13 cellular contexts compared by ENCODE assay signal in genomic region chr2:189298038-189298437, GRCh38.
DNase-seq lines count a peak whose midpoint lies in the region; ATAC-seq lines count a peak whose summit lies in the region.
"Had no signal": no experiment of that assay in that cellular context is flagged by ENCODE, and none has a peak within 500 bp of the region (broad histone marks: within the 10 kb centered on the region; RNA-seq: fewer than 3 reads in every experiment).

No MANE protein-coding gene starts in this region.

- intact Hi-C loops in activated naive CD4-positive, alpha-beta T cell treated with anti-CD3 and anti-CD28 coated beads for 36 hours (cut with micrococcal nuclease), result no loop called here

- H3K4me1 Mint-ChIP-seq in activated naive CD4-positive, alpha-beta T cell treated with anti-CD3 and anti-CD28 coated beads for 36 hours (ENCODE audit: low read depth), result peaks cover 76% of the 10 kb centered on the region
- H3K4me1 Mint-ChIP-seq in T-cell, result peaks cover 69 to 85% (median 71%) of the 10 kb centered on the region in 3 donors
- peaks cover 23% of the 10 kb centered on the region for H3K4me1 Mint-ChIP-seq in stimulated activated effector memory CD8-positive, alpha-beta T cell treated with anti-CD3 and anti-CD28 coated beads, Interleukin-12 subunit alpha, Interleukin-12 subunit beta, amount 100 ng/mL, for 72 hours
- H3K4me1 Mint-ChIP-seq: stimulated activated memory B cell treated with anti-CD40 and anti-IgM and Interleukin-4, amounts not matched to agents 10 μg/mL and 1 μg/mL and 100 μg/mL, for 72 hours had no signal

- in situ Hi-C loops in KBM-7 (cut with MboI; ENCODE audit: low pct_unique_long_range_greater_than_20kb, low sequenced_read_pairs), result no loop called here

- no peaks in the 10 kb centered on the region for H3K9me3 Mint-ChIP-seq in activated naive CD4-positive, alpha-beta T cell treated with anti-CD3 and anti-CD28 coated beads for 36 hours
- H3K9me3 Mint-ChIP-seq in activated naive CD4-positive, alpha-beta T cell treated with anti-CD3 and anti-CD28 coated beads, Interleukin-2, amount 50 U/mL, for 72 hours, result peaks cover 0 to 7% of the 10 kb centered on the region in 2 donors
- H3K9me3 Mint-ChIP-seq in T-cell, result peaks cover 0 to 4% (median 1%) of the 10 kb centered on the region in 3 donors
- H3K9me3 Mint-ChIP-seq in stimulated activated effector memory CD8-positive, alpha-beta T cell treated with anti-CD3 and anti-CD28 coated beads, Interleukin-12 subunit alpha, Interleukin-12 subunit beta, amount 100 ng/mL, for 72 hours, result no peaks in the 10 kb centered on the region
- H3K9me3 Mint-ChIP-seq: stimulated activated memory B cell treated with anti-CD40 and anti-IgM and Interleukin-4, amounts not matched to agents 10 μg/mL and 1 μg/mL and 100 μg/mL, for 72 hours had no signal

- no peak overlapping the region for H3K4me3 Mint-ChIP-seq in activated naive CD4-positive, alpha-beta T cell treated with anti-CD3 and anti-CD28 coated beads for 36 hours
- H3K4me3 Mint-ChIP-seq in T-cell, result peak overlapping the region in 1 of 3 donors; percentile 38
- H3K4me3 Mint-ChIP-seq in stimulated activated effector memory CD8-positive, alpha-beta T cell treated with anti-CD3 and anti-CD28 coated beads, Interleukin-12 subunit alpha, Interleukin-12 subunit beta, amount 100 ng/mL, for 72 hours, result no peak overlapping the region
- H3K4me3 Mint-ChIP-seq: immature natural killer cell; stimulated activated memory B cell treated with anti-CD40 and anti-IgM and Interleukin-4, amounts not matched to agents 10 μg/mL and 1 μg/mL and 100 μg/mL, for 72 hours had no signal

- CTCF ChIA-PET in activated naive CD4-positive, alpha-beta T cell treated with anti-CD3 and anti-CD28 coated beads for 36 hours (lab: Charles Lee), result interaction anchor here (1.2 kb wide), 1 partner anchor 11 kb away, joined by 3 read pairs; no protein-coding TSS in a partner anchor
- CTCF ChIA-PET in T-cell (lab: Charles Lee), result interaction anchor here in 1 of 2 donors (1.0 kb wide), 1 partner anchor 15 kb away, joined by 3 read pairs; no protein-coding TSS in a partner anchor

- POLR2A ChIA-PET in T-cell (lab: Charles Lee), result interaction anchor here in 1 of 2 donors (0.9 kb wide), 1 partner anchor 145 kb away, joined by 3 read pairs; no protein-coding TSS in a partner anchor

- H3K27me3 Mint-ChIP-seq in activated naive CD4-positive, alpha-beta T cell treated with anti-CD3 and anti-CD28 coated beads for 36 hours (ENCODE audit: low read depth), result no peaks in the 10 kb centered on the region
- no peaks in the 10 kb centered on the region for H3K27me3 Mint-ChIP-seq in T-cell
- H3K27me3 Mint-ChIP-seq: stimulated activated memory B cell treated with anti-CD40 and anti-IgM and Interleukin-4, amounts not matched to agents 10 μg/mL and 1 μg/mL and 100 μg/mL, for 72 hours had no signal

- ATAC-seq in activated naive CD4-positive, alpha-beta T cell treated with anti-CD3 and anti-CD28 coated beads, Interleukin-2, amount 50 U/mL, for 72 hours, result no peak
- ATAC-seq in T-cell (replicated peaks in 1 of 4), result no peak
- no peak for ATAC-seq in stimulated activated effector memory CD8-positive, alpha-beta T cell treated with anti-CD3 and anti-CD28 coated beads, Interleukin-12 subunit alpha, Interleukin-12 subunit beta, amount 100 ng/mL, for 72 hours
- ATAC-seq: stimulated activated memory B cell treated with anti-CD40 and anti-IgM and Interleukin-4, amounts not matched to agents 10 μg/mL and 1 μg/mL and 100 μg/mL, for 72 hours had no signal

- peak overlapping the region; percentile 83 for H3K27ac Mint-ChIP-seq in activated naive CD4-positive, alpha-beta T cell treated with anti-CD3 and anti-CD28 coated beads for 36 hours
- peak overlapping the region in 1 of 2 donors; percentile 87 for H3K27ac Mint-ChIP-seq in activated naive CD4-positive, alpha-beta T cell treated with anti-CD3 and anti-CD28 coated beads, Interleukin-2, amount 50 U/mL, for 72 hours
- H3K27ac Mint-ChIP-seq in T-cell, result peak overlapping the region; percentile 56 to 57
- peak overlapping the region; percentile 30 for H3K27ac Mint-ChIP-seq in stimulated activated effector memory CD8-positive, alpha-beta T cell treated with anti-CD3 and anti-CD28 coated beads, Interleukin-12 subunit alpha, Interleukin-12 subunit beta, amount 100 ng/mL, for 72 hours
- H3K27ac Mint-ChIP-seq: immature natural killer cell; stimulated activated memory B cell treated with anti-CD40 and anti-IgM and Interleukin-4, amounts not matched to agents 10 μg/mL and 1 μg/mL and 100 μg/mL, for 72 hours had no signal

- no peaks in the 10 kb centered on the region for H3K36me3 Mint-ChIP-seq in activated naive CD4-positive, alpha-beta T cell treated with anti-CD3 and anti-CD28 coated beads for 36 hours (ENCODE audit: low read depth)
- H3K36me3 Mint-ChIP-seq in activated naive CD4-positive, alpha-beta T cell treated with anti-CD3 and anti-CD28 coated beads, Interleukin-2, amount 50 U/mL, for 72 hours, result peaks cover 4 to 55% of the 10 kb centered on the region in 2 donors
- H3K36me3 Mint-ChIP-seq in T-cell, result peaks cover 3% of the 10 kb centered on the region
- no peaks in the 10 kb centered on the region for H3K36me3 Mint-ChIP-seq in stimulated activated effector memory CD8-positive, alpha-beta T cell treated with anti-CD3 and anti-CD28 coated beads, Interleukin-12 subunit alpha, Interleukin-12 subunit beta, amount 100 ng/mL, for 72 hours
- H3K36me3 Mint-ChIP-seq: immature natural killer cell; stimulated activated memory B cell treated with anti-CD40 and anti-IgM and Interleukin-4, amounts not matched to agents 10 μg/mL and 1 μg/mL and 100 μg/mL, for 72 hours had no signal

- no peak for DNase-seq in activated naive CD4-positive, alpha-beta T cell treated with anti-CD3 and anti-CD28 coated beads for 36 hours
- no peak for DNase-seq in activated naive CD4-positive, alpha-beta T cell treated with anti-CD3 and anti-CD28 coated beads, Interleukin-2, amount 50 U/mL, for 72 hours (ENCODE audit: low spot score in 2 of 2)
- no peak for DNase-seq in T-cell
- peak; percentile 29 for DNase-seq in fibroblast of peridontal ligament (ENCODE audit: extremely low read depth)
- no peak for DNase-seq in stimulated activated effector memory CD8-positive, alpha-beta T cell treated with anti-CD3 and anti-CD28 coated beads, Interleukin-12 subunit alpha, Interleukin-12 subunit beta, amount 100 ng/mL, for 72 hours (ENCODE audit: low spot score in 2 of 2)
- no peak for DNase-seq in NCI-H345 treated with DMSO at 0.1 percent for 48 hours (lab: John Stamatoyannopoulos, UW; ENCODE audit: unreplicated experiment)
- no peak for DNase-seq in KBM-7
- no peak for DNase-seq in AG20443 (ENCODE audit: low spot score)
- DNase-seq: glutamatergic neuron, immature natural killer cell, NCI-H2029 treated with DMSO at 0.1 percent for 48 hours, NCI-H82 had no signal
